1 cellular context compared by ENCODE assay signal in genomic region chr17:77164483-77165030, GRCh38.
A peak's percentile ranks its signal among the peaks of the same experiment; 100 is the strongest.
TF ChIP-seq lines count a peak whose summit lies in the region.

No MANE protein-coding gene starts in this region.

TF ChIP-seq in endothelial cell of umbilical vein, 7 proteins besides CTCF, POLR2A, EP300 and RAD21 (continued from another document):
- no peak for TF ChIP-seq EZH2 (IDR thresholded peaks at IDR 0.05; ENCODE audit: borderline replicate concordance, low read depth, low read length, severe bottlenecking)
- peak; percentile 48 for TF ChIP-seq JUN (IDR thresholded peaks at IDR 0.05; ENCODE audit: borderline replicate concordance, insufficient read depth, insufficient read length, low read depth)
